1 cellular context compared by ENCODE assay signal in genomic region chr10:93032105-93032808, GRCh38.
A peak's percentile ranks its signal among the peaks of the same experiment; 100 is the strongest.
TF ChIP-seq lines count a peak whose summit lies in the region.

No MANE protein-coding gene starts in this region.

TF ChIP-seq in HepG2, 621 proteins besides CTCF, POLR2A, EP300 and RAD21 (continues in another document):
- TF ChIP-seq HBP1 (CRISPR knock-in tag; IDR thresholded peaks at IDR 0.05; ENCODE audit: low read depth) (no peak), TFDP2 (CRISPR knock-in tag; IDR thresholded peaks at IDR 0.05) (no peak), ZNF790 (CRISPR knock-in tag; IDR thresholded peaks at IDR 0.05; ENCODE audit: borderline replicate concordance) (no peak), ZMYM2 (CRISPR knock-in tag; IDR thresholded peaks at IDR 0.05) (0 out of 2 replicates have a peak, but pooled peaks have one; percentile 40), ZNF563 (CRISPR knock-in tag; IDR thresholded peaks at IDR 0.05) (no peak), CSRNP1 (CRISPR knock-in tag; IDR thresholded peaks at IDR 0.05) (no peak), AFF4 (CRISPR knock-in tag; IDR thresholded peaks at IDR 0.05) (no peak), CENPX (CRISPR knock-in tag; IDR thresholded peaks at IDR 0.05) (no peak), LRRFIP1 (CRISPR knock-in tag; conservative IDR thresholded peaks at IDR 0.05) (no peak), ZNF275 (CRISPR knock-in tag; IDR thresholded peaks at IDR 0.05; ENCODE audit: borderline replicate concordance) (no peak), ETS1 (CRISPR knock-in tag; IDR thresholded peaks at IDR 0.05) (no peak), NFATC3 (CRISPR knock-in tag; IDR thresholded peaks at IDR 0.05) (no peak), ZUFSP (CRISPR knock-in tag; IDR thresholded peaks at IDR 0.05; ENCODE audit: borderline replicate concordance) (no peak), HOXA9 (CRISPR knock-in tag; IDR thresholded peaks at IDR 0.05; ENCODE audit: borderline replicate concordance) (no peak), ZNF292 (CRISPR knock-in tag; IDR thresholded peaks at IDR 0.05; ENCODE audit: borderline replicate concordance, low read depth) (no peak), PPARG (CRISPR knock-in tag; conservative IDR thresholded peaks at IDR 0.05) (no peak), ZNF234 (CRISPR knock-in tag; conservative IDR thresholded peaks at IDR 0.05) (no peak), ZNF205 (CRISPR knock-in tag; IDR thresholded peaks at IDR 0.05) (no peak), ARID3A (IDR thresholded peaks at IDR 0.05; ENCODE audit: low read depth, low read length) (no peak), ZNF282 (IDR thresholded peaks at IDR 0.05; ENCODE audit: partially characterized antibody) (no peak), ZNF382 (CRISPR knock-in tag; IDR thresholded peaks at IDR 0.05; ENCODE audit: borderline replicate concordance) (no peak), FOXP4 (CRISPR knock-in tag; IDR thresholded peaks at IDR 0.05) (peak; percentile 76), ZBTB10 (CRISPR knock-in tag; IDR thresholded peaks at IDR 0.05; ENCODE audit: borderline replicate concordance) (no peak), ZFX (CRISPR knock-in tag; IDR thresholded peaks at IDR 0.05; ENCODE audit: low read depth) (no peak), ARNTL (CRISPR knock-in tag; IDR thresholded peaks at IDR 0.05) (no peak), IKZF4 (CRISPR knock-in tag; IDR thresholded peaks at IDR 0.05; ENCODE audit: borderline replicate concordance, low read depth, not compliant biosample characterization) (no peak), ZNF263 (CRISPR knock-in tag; IDR thresholded peaks at IDR 0.05) (no peak), FOXJ3 (CRISPR knock-in tag; IDR thresholded peaks at IDR 0.05; ENCODE audit: borderline replicate concordance) (no peak)
